ENCODE assay signal across 10 cellular contexts in the genomic region with DNA sequence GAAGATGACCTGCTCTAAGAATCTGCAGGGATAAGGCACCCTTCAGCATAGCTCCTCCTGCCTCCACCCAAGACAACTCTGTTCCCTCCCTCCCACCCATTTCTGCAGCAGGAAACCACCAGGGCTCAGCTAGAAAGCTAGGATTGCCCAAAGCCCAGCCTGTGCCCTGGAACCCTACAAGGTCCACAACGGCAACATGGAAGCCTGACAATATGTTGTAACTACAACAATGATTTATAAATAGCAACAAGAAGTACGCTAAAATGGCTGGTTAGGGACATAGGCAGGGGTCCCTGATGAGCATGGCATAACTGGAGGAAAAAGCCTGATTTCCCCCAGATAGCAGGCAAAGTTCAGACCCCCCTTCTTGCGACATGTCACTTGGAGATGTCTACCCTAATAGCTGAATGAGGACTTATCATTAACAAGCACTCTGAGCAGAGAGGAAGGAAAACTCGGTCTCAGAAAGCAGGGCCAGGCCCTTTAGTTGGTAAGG. TPM values are rescaled to one million over a fixed set of nuclear protein-coding genes. Genes with fewer than 3 reads are reported as not detected.
DNase-seq lines count a peak whose midpoint lies in the region; ATAC-seq and TF ChIP-seq lines count a peak whose summit lies in the region.
"Had no signal": no experiment of that assay in that cellular context is flagged by ENCODE, and none has a peak within 500 bp of the region (broad histone marks: within the 10 kb centered on the region; RNA-seq: fewer than 3 reads in every experiment).

No MANE protein-coding gene starts in this region.

- no peak for ATAC-seq in HG03039 (IDR thresholded peaks at IDR 0.05; ENCODE audit: unreplicated experiment)
- no peak for ATAC-seq in GM18873 (IDR thresholded peaks at IDR 0.05; ENCODE audit: low FRiP score, unreplicated experiment)

- CTCF ChIA-PET in CD8-positive, alpha-beta memory T cell (lab: Charles Lee) = no interaction called here

- no peak overlapping the region for H3K4me2 ChIP-seq in osteoblast (ENCODE audit: insufficient read depth, low read length)

- in situ Hi-C loops in brain microvascular endothelial cell (cut with HindIII; ENCODE audit: low pct_ligation_motif_present, low sequenced_read_pairs) = no loop called here

- H3K27me3 ChIP-seq in CD8-positive, alpha-beta memory T cell (ENCODE audit: insufficient read depth, low read length, poor library complexity, severe bottlenecking) = no peaks in the 10 kb centered on the region
- H3K27me3 ChIP-seq in brain microvascular endothelial cell (replicated peaks) = no peaks in the 10 kb centered on the region
- no peaks in the 10 kb centered on the region for H3K27me3 ChIP-seq in osteoblast (ENCODE audit: insufficient read depth, low read length)

- DNase-seq in CD8-positive, alpha-beta memory T cell = no peak
- DNase-seq in Kasumi-1 (lab: John Stamatoyannopoulos, UW) (peak; percentile 47 to 67), brain microvascular endothelial cell (no peak), osteoblast (ENCODE audit: insufficient read length, low spot score, missing footprints) (peak; percentile 52), NCI-H345 treated with DMSO at 0.1 percent for 48 hours (lab: John Stamatoyannopoulos, UW; ENCODE audit: unreplicated experiment) (no peak), NCI-H524 treated with DMSO at 0.1 percent for 48 hours (lab: John Stamatoyannopoulos, UW) (no peak)
- DNase-seq: DMS79, NCI-H2171 had no signal

- H3K4me3 ChIP-seq in CD8-positive, alpha-beta memory T cell (ENCODE audit: low read length) = no peak overlapping the region
- H3K4me3 ChIP-seq in brain microvascular endothelial cell (ENCODE audit: low read depth, low read length) (no peak overlapping the region), osteoblast (ENCODE audit: insufficient read depth, low read length) (no peak overlapping the region)

- H2AFZ ChIP-seq in osteoblast (ENCODE audit: low read length) = no peak overlapping the region

- peaks cover 64% of the 10 kb centered on the region for H3K4me1 ChIP-seq in CD8-positive, alpha-beta memory T cell (ENCODE audit: insufficient read depth, low read length)
- peaks cover 62% of the 10 kb centered on the region for H3K4me1 ChIP-seq in osteoblast (ENCODE audit: insufficient read depth, low read length)

- no peak for TF ChIP-seq CTCF in brain microvascular endothelial cell (IDR thresholded peaks at IDR 0.05; ENCODE audit: low read depth, low read length, missing control alignments)
- TF ChIP-seq CTCF in osteoblast (IDR thresholded peaks at IDR 0.05; ENCODE audit: extremely low read depth, low read depth, low read length) = no peak

- H3K36me3 ChIP-seq in CD8-positive, alpha-beta memory T cell (ENCODE audit: insufficient read depth, low read length) = peaks cover 3% of the 10 kb centered on the region
- H3K36me3 ChIP-seq in brain microvascular endothelial cell (replicated peaks) = peaks cover 7% of the 10 kb centered on the region
- H3K36me3 ChIP-seq in osteoblast (ENCODE audit: insufficient read depth, low read length) = peaks cover 5% of the 10 kb centered on the region

- peak overlapping the region; percentile 62 for H3K27ac ChIP-seq in CD8-positive, alpha-beta memory T cell (ENCODE audit: low read depth, low read length)
- H3K27ac ChIP-seq in brain microvascular endothelial cell = peak overlapping the region; percentile 57
- peak overlapping the region; percentile 40 for H3K27ac ChIP-seq in osteoblast (ENCODE audit: low read depth, low read length)

- peaks cover 77% of the 10 kb centered on the region for H3K79me2 ChIP-seq in osteoblast (ENCODE audit: insufficient read depth, low read length)

- H3K9me3 Mint-ChIP-seq in CD8-positive, alpha-beta memory T cell = no peaks in the 10 kb centered on the region

- peaks cover 44 to 85% (median 77%) of the 10 kb centered on the region in 3 donors for H3K4me1 Mint-ChIP-seq in CD8-positive, alpha-beta memory T cell

- H3K36me3 Mint-ChIP-seq in CD8-positive, alpha-beta memory T cell = peaks cover 0 to 15% (median 3%) of the 10 kb centered on the region in 3 donors

- H3K27me3 Mint-ChIP-seq in CD8-positive, alpha-beta memory T cell = no peaks in the 10 kb centered on the region

- H4K20me1 ChIP-seq in osteoblast (ENCODE audit: insufficient read depth, low read length) = peaks cover 61% of the 10 kb centered on the region

- H3K9me3 ChIP-seq in CD8-positive, alpha-beta memory T cell (ENCODE audit: low read length) = no peaks in the 10 kb centered on the region
- no peaks in the 10 kb centered on the region for H3K9me3 ChIP-seq in osteoblast (ENCODE audit: low read depth, low read length)

- POLR2A ChIA-PET in CD8-positive, alpha-beta memory T cell (lab: Charles Lee) = no interaction called here

- peak overlapping the region in 1 of 7 donors; percentile 81 for H3K4me3 Mint-ChIP-seq in CD8-positive, alpha-beta memory T cell

- H3K27ac Mint-ChIP-seq in CD8-positive, alpha-beta memory T cell = peak overlapping the region in 3 of 8 donors; percentile 27 to 73 (median 29)

RNA-seq across cellular contexts. Expression of gene ST3GAL2, which starts 6.5 kb away (rescaled TPM):
- 10 to 100 TPM; 24.2 to 24.8 TPM for total RNA-seq in CD8-positive, alpha-beta memory T cell
- polyA plus RNA-seq in CD8-positive, alpha-beta memory T cell = 20.1 TPM
- 22.4 and 22.7 TPM in 2 replicates for total RNA-seq in osteoblast

RNA-seq across cellular contexts. Expression of gene FCSK, which starts 22.0 kb away (rescaled TPM):
- 10 to 100 TPM; 15.1 to 16.9 TPM for total RNA-seq in CD8-positive, alpha-beta memory T cell
- 7.8 TPM for polyA plus RNA-seq in CD8-positive, alpha-beta memory T cell
- total RNA-seq in osteoblast = 10.3 and 11.9 TPM in 2 replicates

Comparison
In these comparisons a context has a peak if more than half of its experiments do, and no peak if none do; other contexts are left out.
1. DNase-seq: peak in Kasumi-1 (2 of 2) and osteoblast (single experiment); none in CD8-positive, alpha-beta memory T cell (0 of 5), brain microvascular endothelial cell (single experiment), NCI-H345 treated with DMSO at 0.1 percent for 48 hours (single experiment) and NCI-H524 treated with DMSO at 0.1 percent for 48 hours (single experiment).
2. Peak in every context shown above with its lines, with median percentiles within 50 percentile points of each other: H3K27ac ChIP-seq.